In the genomic region with DNA sequence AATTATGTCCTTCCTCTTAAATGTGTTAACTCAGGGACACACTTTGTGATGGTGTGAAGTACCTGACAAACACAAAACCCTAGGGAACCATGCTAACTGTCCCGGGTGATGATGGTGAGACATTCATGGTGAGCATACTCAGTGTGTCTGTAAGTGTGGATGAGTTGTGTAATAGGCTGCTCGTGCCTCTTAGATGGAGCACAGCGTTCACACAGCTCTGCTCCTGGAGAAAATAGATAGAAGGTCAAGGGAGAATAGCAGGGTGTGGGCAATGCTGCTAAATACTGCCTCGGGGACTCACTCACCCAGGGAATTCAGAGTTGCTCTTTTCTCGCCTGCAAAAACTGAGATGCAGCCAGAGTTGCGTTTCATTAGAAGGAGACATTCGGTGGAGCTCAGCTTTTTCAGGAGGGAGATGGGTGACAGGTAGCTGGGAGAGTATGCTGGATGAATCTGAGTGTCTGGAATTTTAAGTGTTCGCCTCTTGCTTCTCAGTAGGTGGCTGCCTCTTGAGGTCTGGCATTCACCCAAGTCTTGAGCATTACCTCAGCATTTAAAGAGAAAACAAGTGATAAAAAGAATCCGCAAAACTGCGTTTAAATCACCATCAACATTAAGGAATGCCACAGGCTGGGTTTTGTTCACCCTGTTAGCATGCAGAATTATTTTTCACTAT, we compare ENCODE assay signal across 15 cellular contexts.
A peak's percentile ranks its signal among the peaks of the same experiment; 100 is the strongest.
DNase-seq lines count a peak whose midpoint lies in the region; ATAC-seq and TF ChIP-seq lines count a peak whose summit lies in the region.
"Had no signal": no experiment of that assay in that cellular context is flagged by ENCODE, and none has a peak within 500 bp of the region (broad histone marks: within the 10 kb centered on the region; RNA-seq: fewer than 3 reads in every experiment).

No MANE protein-coding gene starts in this region.

- H3K36me3 ChIP-seq in SK-N-MC (ENCODE audit: insufficient read depth, low read length) (no peaks in the 10 kb centered on the region), Karpas-422 (ENCODE audit: insufficient read depth, low read length) (no peaks in the 10 kb centered on the region)
- H3K36me3 ChIP-seq: heart right ventricle had no signal

- no peaks in the 10 kb centered on the region for H3K27me3 ChIP-seq in Karpas-422 (ENCODE audit: low read length)
- H3K27me3 ChIP-seq: heart right ventricle, testis had no signal

- peaks cover 22% of the 10 kb centered on the region for H3K9me3 Mint-ChIP-seq in Calu3 (ENCODE audit: low read depth, unreplicated experiment)
- H3K9me3 Mint-ChIP-seq: CD8-positive, alpha-beta T cell had no signal

- CTCF ChIA-PET in Calu3 (lab: Charles Lee): no interaction called here

- no peaks in the 10 kb centered on the region for H3K4me1 ChIP-seq in Karpas-422 (ENCODE audit: low read length)
- H3K4me1 ChIP-seq: testis had no signal

- no peak overlapping the region for H3K4me2 ChIP-seq in Karpas-422 (ENCODE audit: low read depth, low read length, poor library complexity, severe bottlenecking)

- no peaks in the 10 kb centered on the region for H3K27me3 Mint-ChIP-seq in Calu3 (ENCODE audit: unreplicated experiment)

- H3K4me3 ChIP-seq in SK-N-MC (no peak overlapping the region), Karpas-422 (ENCODE audit: low read length) (no peak overlapping the region)
- H3K4me3 ChIP-seq: heart right ventricle, testis had no signal

- no peak overlapping the region for H3K27ac ChIP-seq in SK-N-MC
- H3K27ac ChIP-seq in Karpas-422 (ENCODE audit: low read length): no peak overlapping the region
- H3K27ac ChIP-seq: heart right ventricle, testis had no signal

- no peaks in the 10 kb centered on the region for H3K79me2 ChIP-seq in Karpas-422 (ENCODE audit: low read length)

- intact Hi-C loops in Calu3 (cut with micrococcal nuclease; ENCODE audit: unreplicated experiment): no loop called here

- peak; percentile 60 for DNase-seq in Daoy (ENCODE audit: low read depth)
- DNase-seq in LHCN-M2 (ENCODE audit: low read depth): peak; percentile 63
- peak; percentile 18 for DNase-seq in SK-N-MC (ENCODE audit: low read depth, low spot score)
- peak; percentile 81 for DNase-seq in islet precursor cell
- DNase-seq in GM03348 (ENCODE audit: low spot score): no peak
- no peak for DNase-seq in Karpas-422
- DNase-seq in Calu3: no peak
- DNase-seq: CD8-positive, alpha-beta T cell; heart right ventricle; NCI-H1694; T-helper 2 cell; testis had no signal

- H2AFZ ChIP-seq in Karpas-422 (ENCODE audit: low read length): no peak overlapping the region

- BruUV-seq in Calu3 (replicated peaks; lab: Mats Ljungman, UMichigan): no TSS peak

- H3K9me2 ChIP-seq in Karpas-422 (replicated peaks; ENCODE audit: insufficient read depth, low read length): no peaks in the 10 kb centered on the region; the same call in 1 of the 2 replicates

- H3K9ac ChIP-seq in SK-N-MC (ENCODE audit: insufficient read length) (no peak overlapping the region), Karpas-422 (ENCODE audit: low read length) (no peak overlapping the region)

- no peaks in the 10 kb centered on the region for H3K9me3 ChIP-seq in SK-N-MC (ENCODE audit: low read depth, low read length)
- H3K9me3 ChIP-seq in Karpas-422 (ENCODE audit: low read length): peaks cover 4% of the 10 kb centered on the region; the same call in 1 of the 2 replicates
- H3K9me3 ChIP-seq: testis had no signal

- no peak for ATAC-seq in GM21723 (IDR thresholded peaks at IDR 0.05; ENCODE audit: unreplicated experiment)
- ATAC-seq: CD8-positive, alpha-beta T cell; left lobe of liver had no signal

- no peak for TF ChIP-seq CTCF in Calu3 (IDR thresholded peaks at IDR 0.05; ENCODE audit: unreplicated experiment)

- no peaks in the 10 kb centered on the region for H4K20me1 ChIP-seq in Karpas-422 (ENCODE audit: insufficient read depth, low read depth, low read length)

- H3K4me3 Mint-ChIP-seq in Calu3 (ENCODE audit: low read depth, unreplicated experiment): no peak overlapping the region
- H3K4me3 Mint-ChIP-seq: CD8-positive, alpha-beta T cell had no signal

- H3K4me1 Mint-ChIP-seq in Calu3 (ENCODE audit: low read depth, unreplicated experiment): no peaks in the 10 kb centered on the region

- no peaks in the 10 kb centered on the region for H3K36me3 Mint-ChIP-seq in Calu3 (ENCODE audit: insufficient read depth, unreplicated experiment)
- H3K36me3 Mint-ChIP-seq: brain; CD8-positive, alpha-beta T cell had no signal

- H3K27ac Mint-ChIP-seq in Calu3 (ENCODE audit: unreplicated experiment): no peak overlapping the region
- H3K27ac Mint-ChIP-seq: CD8-positive, alpha-beta T cell had no signal

Comparison
In these comparisons a context has a peak if more than half of its experiments do, and no peak if none do; other contexts are left out.
1. DNase-seq: peak in Daoy (single experiment), LHCN-M2 (single experiment), SK-N-MC (single experiment) and islet precursor cell (single experiment); none in GM03348 (single experiment), Karpas-422 (single experiment) and Calu3 (single experiment).